In genomic region chr14:88189040-88189839, GRCh38 we compare ENCODE assay signal across 1 cellular context.
TF ChIP-seq lines count a peak whose summit lies in the region.

No MANE protein-coding gene starts in this region.

TF ChIP-seq in GM23338, 12 proteins besides CTCF, POLR2A, EP300 and RAD21 (continued from another document):
- TF ChIP-seq ZNF462 (CRISPR knock-in tag; IDR thresholded peaks at IDR 0.05) = no peak
- no peak for TF ChIP-seq STAT1 (IDR thresholded peaks at IDR 0.05; ENCODE audit: unreplicated experiment)
- TF ChIP-seq JUNB (IDR thresholded peaks at IDR 0.05; ENCODE audit: unreplicated experiment) = no peak
- TF ChIP-seq CREB1 (CRISPR knock-in tag; IDR thresholded peaks at IDR 0.05; ENCODE audit: low read depth) = no peak
- no peak for TF ChIP-seq POLR2AphosphoS5 (IDR thresholded peaks at IDR 0.05; ENCODE audit: low read depth)
